In genomic region chr1:3170566-3171453, GRCh38 we compare ENCODE assay signal across 9 cellular contexts.
DNase-seq lines count a peak whose midpoint lies in the region; TF ChIP-seq lines count a peak whose summit lies in the region.
"Had no signal": no experiment of that assay in that cellular context is flagged by ENCODE, and none has a peak within 500 bp of the region (broad histone marks: within the 10 kb centered on the region; RNA-seq: fewer than 3 reads in every experiment).

No MANE protein-coding gene starts in this region.

- H3K36me3 ChIP-seq in Peyer's patch (no peaks in the 10 kb centered on the region), parathyroid adenoma (ENCODE audit: control insufficient read depth, insufficient read depth, low read length) (no peaks in the 10 kb centered on the region)
- H3K36me3 ChIP-seq: SJSA1 had no signal

- no peaks in the 10 kb centered on the region for H3K79me2 ChIP-seq in parathyroid adenoma

- H3K4me2 ChIP-seq in parathyroid adenoma (ENCODE audit: low read length): peak overlapping the region; percentile 72

- POLR2A ChIA-PET in activated CD4-positive, alpha-beta memory T cell treated with anti-CD3 and anti-CD28 coated beads, Interleukin-2, amount 10 ng/mL, durations not matched to agents 7 days and 5 days (lab: Charles Lee): no interaction called here

- no peak overlapping the region for H3K4me3 Mint-ChIP-seq in activated CD4-positive, alpha-beta memory T cell treated with anti-CD3 and anti-CD28 coated beads, Interleukin-2, amount 10 ng/mL, durations not matched to agents 7 days and 5 days

- H3K4me1 Mint-ChIP-seq in activated CD4-positive, alpha-beta memory T cell treated with anti-CD3 and anti-CD28 coated beads, Interleukin-2, amount 10 ng/mL, durations not matched to agents 7 days and 5 days: no peaks in the 10 kb centered on the region

- peaks cover 6% of the 10 kb centered on the region for H3K27me3 Mint-ChIP-seq in activated CD4-positive, alpha-beta memory T cell treated with anti-CD3 and anti-CD28 coated beads, Interleukin-2, amount 10 ng/mL, durations not matched to agents 7 days and 5 days

- H3K9me3 Mint-ChIP-seq in activated CD4-positive, alpha-beta memory T cell treated with anti-CD3 and anti-CD28 coated beads, Interleukin-2, amount 10 ng/mL, durations not matched to agents 7 days and 5 days: no peaks in the 10 kb centered on the region

- TF ChIP-seq CTCF in Peyer's patch (IDR thresholded peaks at IDR 0.05) (no peak), parathyroid adenoma (IDR thresholded peaks at IDR 0.05) (no peak)

- peak overlapping the region; percentile 93 for H2AFZ ChIP-seq in parathyroid adenoma

- TF ChIP-seq POLR2A in Peyer's patch (IDR thresholded peaks at IDR 0.05): no peak

- peaks cover 0 to 46% (median 4%) of the 10 kb centered on the region in 4 donors for H3K4me1 ChIP-seq in Peyer's patch
- peaks cover 8% of the 10 kb centered on the region for H3K4me1 ChIP-seq in parathyroid adenoma
- H3K4me1 ChIP-seq: SJSA1 had no signal

- H3K4me3 ChIP-seq in Peyer's patch (peak overlapping the region; percentile 6 to 39 (median 24)), parathyroid adenoma (ENCODE audit: low read depth, low read length) (peak overlapping the region; percentile 30)
- H3K4me3 ChIP-seq: SJSA1 had no signal

- H3K9me3 ChIP-seq in Peyer's patch: no peaks in the 10 kb centered on the region
- no peaks in the 10 kb centered on the region for H3K9me3 ChIP-seq in parathyroid adenoma (ENCODE audit: control insufficient read depth, low read length)
- H3K9me3 ChIP-seq: SJSA1 had no signal

- H3K9ac ChIP-seq in parathyroid adenoma: no peak overlapping the region

- DNase-seq in CMK (ENCODE audit: low read depth) (peak; percentile 75), Peyer's patch (peak in 2 of 3 donors; percentile 56 to 69), globus pallidus (ENCODE audit: low spot score) (peak; percentile 84), HPDE6-E6E7 (ENCODE audit: extremely low spot score) (no peak), GOT3 (lab: John Stamatoyannopoulos, UW) (no peak), AML-193 (lab: John Stamatoyannopoulos, UW) (no peak)
- no peak for DNase-seq in activated CD4-positive, alpha-beta memory T cell treated with anti-CD3 and anti-CD28 coated beads, Interleukin-2, amount 10 ng/mL, durations not matched to agents 7 days and 5 days

- H3K27ac Mint-ChIP-seq in activated CD4-positive, alpha-beta memory T cell treated with anti-CD3 and anti-CD28 coated beads, Interleukin-2, amount 10 ng/mL, durations not matched to agents 7 days and 5 days: no peak overlapping the region

- H3K27ac ChIP-seq in Peyer's patch (peak overlapping the region; percentile 36 to 71 (median 58)), parathyroid adenoma (peak overlapping the region; percentile 82)
- H3K27ac ChIP-seq: SJSA1 had no signal

- H3K36me3 Mint-ChIP-seq in activated CD4-positive, alpha-beta memory T cell treated with anti-CD3 and anti-CD28 coated beads, Interleukin-2, amount 10 ng/mL, durations not matched to agents 7 days and 5 days (ENCODE audit: low read depth): no peaks in the 10 kb centered on the region

- H3K27me3 ChIP-seq in Peyer's patch (no peaks in the 10 kb centered on the region), parathyroid adenoma (ENCODE audit: control insufficient read depth, insufficient read depth, low read length) (no peaks in the 10 kb centered on the region)
- H3K27me3 ChIP-seq: SJSA1 had no signal

- CTCF ChIA-PET in activated CD4-positive, alpha-beta memory T cell treated with anti-CD3 and anti-CD28 coated beads, Interleukin-2, amount 10 ng/mL, durations not matched to agents 7 days and 5 days (lab: Charles Lee): no interaction called here

Comparison
In these comparisons a context has a peak if more than half of its experiments do, and no peak if none do; other contexts are left out.
1. DNase-seq: peak in CMK (single experiment), Peyer's patch (2 of 3) and globus pallidus (single experiment); none in HPDE6-E6E7 (single experiment), activated CD4-positive, alpha-beta memory T cell treated with anti-CD3 and anti-CD28 coated beads, Interleukin-2, amount 10 ng/mL, durations not matched to agents 7 days and 5 days (single experiment), GOT3 (single experiment) and AML-193 (0 of 2).